In genomic region chr4:107824367-107825071, GRCh38 we compare ENCODE assay signal across 8 cellular contexts. TPM values are rescaled to one million over a fixed set of nuclear protein-coding genes. Genes with fewer than 3 reads are reported as not detected.
A peak's percentile ranks its signal among the peaks of the same experiment; 100 is the strongest.
DNase-seq lines count a peak whose midpoint lies in the region; ATAC-seq and TF ChIP-seq lines count a peak whose summit lies in the region.

Gene SGMS2, plus strand, starts transcription at chr4:107824932. Its CDS starts 70,622 bp downstream, at chr4:107895554.

- ATAC-seq in GM18873 (IDR thresholded peaks at IDR 0.05; ENCODE audit: low FRiP score, unreplicated experiment) (peak; percentile 53), HG03135 (IDR thresholded peaks at IDR 0.05; ENCODE audit: unreplicated experiment) (peak; percentile 64)

- no peaks in the 10 kb centered on the region for H3K36me3 Mint-ChIP-seq in activated naive CD8-positive, alpha-beta T cell
- H3K36me3 Mint-ChIP-seq in glutamatergic neuron (ENCODE audit: unreplicated experiment) = no peaks in the 10 kb centered on the region

- peak within 1 kb of the TSS; percentile 87 for H3K4me2 ChIP-seq in PC-9

- CTCF ChIA-PET in PC-9 (lab: Charles Lee) = no interaction called here

- H3K4me3 ChIP-seq in PC-9 (peak within 1 kb of the TSS; percentile 69), thymus (ENCODE audit: low read length) (peak within 1 kb of the TSS; percentile 56)

- no peaks in the 10 kb centered on the region for H3K27me3 ChIP-seq in PC-9 (ENCODE audit: insufficient read depth, low read depth)
- H3K27me3 ChIP-seq in thymus (ENCODE audit: control insufficient read depth, insufficient read depth) = peaks cover 29% of the 10 kb centered on the region

- H3K27me3 Mint-ChIP-seq in activated naive CD8-positive, alpha-beta T cell = peaks cover 30% of the 10 kb centered on the region
- peaks cover 9% of the 10 kb centered on the region for H3K27me3 Mint-ChIP-seq in glutamatergic neuron (ENCODE audit: unreplicated experiment)

- 3% methylated on average over 64 of the region's 64 CpGs for WGBS in thymus

- BruUV-seq in PC-9 (replicated peaks; lab: Mats Ljungman, UMichigan) = no TSS peak

- no peak for TF ChIP-seq CTCF in AG09319 (IDR thresholded peaks at IDR 0.05; ENCODE audit: low read depth, low read length)
- no peak for TF ChIP-seq CTCF in PC-9 (conservative IDR thresholded peaks at IDR 0.05)
- no peak for TF ChIP-seq CTCF in glutamatergic neuron (IDR thresholded peaks at IDR 0.05; ENCODE audit: partially characterized antibody, unreplicated experiment)

- no peak within 1 kb of the TSS for H3K27ac Mint-ChIP-seq in activated naive CD8-positive, alpha-beta T cell
- no peak within 1 kb of the TSS for H3K27ac Mint-ChIP-seq in glutamatergic neuron (ENCODE audit: unreplicated experiment)

- peak within 1 kb of the TSS; percentile 88 for H3K4me3 Mint-ChIP-seq in activated naive CD8-positive, alpha-beta T cell
- peak within 1 kb of the TSS; percentile 96 for H3K4me3 Mint-ChIP-seq in glutamatergic neuron (ENCODE audit: unreplicated experiment)

- peak; percentile 72 for DNase-seq in AG09319 (ENCODE audit: extremely low read depth, low read depth)
- peak; percentile 90 to 91 for DNase-seq in PC-9
- peak; percentile 54 for DNase-seq in glutamatergic neuron
- DNase-seq in non-pigmented ciliary epithelial cell (ENCODE audit: low read depth) = peak; percentile 62

- peaks cover 25% of the 10 kb centered on the region for H3K4me1 ChIP-seq in PC-9 (replicated peaks; ENCODE audit: insufficient read depth)
- peaks cover 6% of the 10 kb centered on the region for H3K4me1 ChIP-seq in thymus (ENCODE audit: control insufficient read depth, insufficient read depth, low read length)

- H3K4me1 Mint-ChIP-seq in activated naive CD8-positive, alpha-beta T cell (ENCODE audit: low read depth) = peaks cover 11% of the 10 kb centered on the region
- no peaks in the 10 kb centered on the region for H3K4me1 Mint-ChIP-seq in glutamatergic neuron (ENCODE audit: low read depth, unreplicated experiment)

- H3K36me3 ChIP-seq in PC-9 (ENCODE audit: low read depth) (no peaks in the 10 kb centered on the region), thymus (ENCODE audit: control insufficient read depth, insufficient read depth) (no peaks in the 10 kb centered on the region)

- peaks cover 18% of the 10 kb centered on the region; the same call in 1 of the 2 replicates for H3F3A ChIP-seq in PC-9 (ENCODE audit: insufficient read depth, low read depth)

- no peaks in the 10 kb centered on the region for H4K20me1 ChIP-seq in PC-9 (ENCODE audit: insufficient read depth)

- H2AFZ ChIP-seq in PC-9 = peak within 1 kb of the TSS; percentile 72

- H3K27ac ChIP-seq in PC-9 (peak within 1 kb of the TSS; percentile 96), thymus (ENCODE audit: low read depth) (peak within 1 kb of the TSS; percentile 25)

- intact Hi-C loops in PC-9 (cut with micrococcal nuclease; ENCODE audit: unreplicated experiment) = loop anchor here (1.0 to 5.0 kb wide), 6 partner anchors 38 to 164 kb away; partner anchors contain the start of genes HADH and PAPSS1

- H3K9me2 ChIP-seq in PC-9 (ENCODE audit: insufficient read depth) = no peaks in the 10 kb centered on the region

- peaks cover 8% of the 10 kb centered on the region for H3K79me2 ChIP-seq in PC-9 (ENCODE audit: low read depth)

- POLR2A ChIA-PET in PC-9 (lab: Charles Lee; ENCODE audit: unreplicated experiment) = interaction anchor here (0.6 to 0.7 kb wide), 4 partner anchors 72 to 1734 kb away, joined by 3 to 5 read pairs (median 4); no protein-coding TSS in a partner anchor

- no peaks in the 10 kb centered on the region for H3K9me3 Mint-ChIP-seq in activated naive CD8-positive, alpha-beta T cell (ENCODE audit: low read depth)
- H3K9me3 Mint-ChIP-seq in glutamatergic neuron (ENCODE audit: unreplicated experiment) = peaks cover 4% of the 10 kb centered on the region

- no peaks in the 10 kb centered on the region for H3K9me3 ChIP-seq in PC-9 (ENCODE audit: insufficient read depth, low read depth)
- no peaks in the 10 kb centered on the region for H3K9me3 ChIP-seq in thymus (ENCODE audit: control insufficient read depth)

RNA-seq across cellular contexts. Expression of gene SGMS2, which starts in this region (rescaled TPM):
- 17.0 and 17.9 TPM in 2 replicates for total RNA-seq in PC-9 (2021)
- not detected for total RNA-seq in glutamatergic neuron (ENCODE audit: unreplicated experiment)
- 1.2 TPM for polyA plus RNA-seq in thymus

Comparison
In these comparisons a context has a peak if more than half of its experiments do, and no peak if none do; other contexts are left out.
1. Peak in every context shown above with its lines: DNase-seq, ATAC-seq, H3K4me3 ChIP-seq and H3K27ac ChIP-seq.
2. RNA of gene SGMS2 (total RNA-seq): 17.0 to 17.9 TPM in PC-9; not detected in glutamatergic neuron (single experiment); every median in the first group is over 10 times any median in the second.
3. Peak in DNase-seq in glutamatergic neuron; RNA of the gene not detected or under 1 TPM.